Comparison of ENCODE assay signal across 16 cellular contexts in the genomic region with DNA sequence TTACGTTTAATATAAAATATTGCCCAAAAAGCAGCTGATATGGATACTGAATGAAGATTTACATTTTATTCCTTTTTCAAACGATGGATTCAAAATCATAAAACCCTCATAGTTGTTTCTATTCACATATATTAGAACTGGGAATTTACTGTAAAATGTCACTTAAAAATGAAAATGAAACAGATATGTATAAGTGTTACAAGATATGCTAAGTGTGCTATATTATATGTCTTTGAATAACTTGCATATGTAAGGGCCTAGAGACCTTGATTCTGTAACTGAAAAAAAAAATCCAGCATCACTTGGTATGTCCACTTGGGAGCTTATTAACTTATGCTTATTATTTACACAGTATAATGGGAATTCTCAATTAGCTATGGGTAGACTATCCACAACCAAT. TPM values are rescaled to one million over a fixed set of nuclear protein-coding genes. Genes with fewer than 3 reads are reported as not detected.
DNase-seq lines count a peak whose midpoint lies in the region; ATAC-seq, FAIRE-seq and TF ChIP-seq lines count a peak whose summit lies in the region.
"Had no signal": no experiment of that assay in that cellular context is flagged by ENCODE, and none has a peak within 500 bp of the region (broad histone marks: within the 10 kb centered on the region; RNA-seq: fewer than 3 reads in every experiment).

No MANE protein-coding gene starts in this region.

- no peak overlapping the region for H3K4me3 Mint-ChIP-seq in activated T-cell treated with anti-CD3 and anti-CD28 coated beads, Interleukin-2, amount 50 U/mL, for 24 hours
- no peak overlapping the region for H3K4me3 Mint-ChIP-seq in effector memory CD8-positive, alpha-beta T cell
- H3K4me3 Mint-ChIP-seq in type B pancreatic cell, result no peak overlapping the region
- H3K4me3 Mint-ChIP-seq: CD14-positive monocyte; CD4-positive, alpha-beta memory T cell; GM23338 had no signal

- peaks cover 72% of the 10 kb centered on the region for H3K36me3 Mint-ChIP-seq in activated T-cell treated with anti-CD3 and anti-CD28 coated beads, Interleukin-2, amount 50 U/mL, for 24 hours (ENCODE audit: low read depth)
- H3K36me3 Mint-ChIP-seq in effector memory CD8-positive, alpha-beta T cell (ENCODE audit: insufficient read depth), result peaks cover 4% of the 10 kb centered on the region
- H3K36me3 Mint-ChIP-seq in type B pancreatic cell, result peaks cover 41% of the 10 kb centered on the region

- no peak for TF ChIP-seq CTCF in type B pancreatic cell (conservative IDR thresholded peaks at IDR 0.05)

- ATAC-seq in effector memory CD8-positive, alpha-beta T cell (replicated peaks), result no peak
- ATAC-seq: GM12878, GM23338 had no signal

- H3K27me3 Mint-ChIP-seq in activated T-cell treated with anti-CD3 and anti-CD28 coated beads, Interleukin-2, amount 50 U/mL, for 24 hours, result no peaks in the 10 kb centered on the region
- no peaks in the 10 kb centered on the region for H3K27me3 Mint-ChIP-seq in effector memory CD8-positive, alpha-beta T cell
- no peaks in the 10 kb centered on the region for H3K27me3 Mint-ChIP-seq in type B pancreatic cell
- H3K27me3 Mint-ChIP-seq: CD4-positive, alpha-beta memory T cell had no signal

- H3K4me1 Mint-ChIP-seq in activated T-cell treated with anti-CD3 and anti-CD28 coated beads, Interleukin-2, amount 50 U/mL, for 24 hours (ENCODE audit: low read depth), result peaks cover 41% of the 10 kb centered on the region
- H3K4me1 Mint-ChIP-seq in effector memory CD8-positive, alpha-beta T cell (ENCODE audit: low read depth in 2 of 2), result peaks cover 22 to 25% of the 10 kb centered on the region in 2 donors
- H3K4me1 Mint-ChIP-seq in type B pancreatic cell (ENCODE audit: unreplicated experiment), result no peaks in the 10 kb centered on the region

- no peaks in the 10 kb centered on the region for H3K9me3 Mint-ChIP-seq in activated T-cell treated with anti-CD3 and anti-CD28 coated beads, Interleukin-2, amount 50 U/mL, for 24 hours
- H3K9me3 Mint-ChIP-seq in effector memory CD8-positive, alpha-beta T cell, result no peaks in the 10 kb centered on the region
- peaks cover 5% of the 10 kb centered on the region for H3K9me3 Mint-ChIP-seq in type B pancreatic cell
- H3K9me3 Mint-ChIP-seq: GM23338 had no signal

- FAIRE-seq in G401.6 (lab: Jason Lieb, UNC), result peak; percentile 33
- FAIRE-seq: GM12878, H54 had no signal

- DNase-seq in activated T-cell treated with anti-CD3 and anti-CD28 coated beads, Interleukin-2, amount 50 U/mL, for 24 hours, result no peak
- no peak for DNase-seq in activated T-cell treated with anti-CD3 and anti-CD28 coated beads, Interleukin-2, amount 50 U/mL, for 48 hours
- peak; percentile 44 for DNase-seq in NCI-H69 (lab: John Stamatoyannopoulos, UW)
- DNase-seq in effector memory CD8-positive, alpha-beta T cell, result no peak
- no peak for DNase-seq in COLO668 (lab: John Stamatoyannopoulos, UW; ENCODE audit: unreplicated experiment)
- no peak for DNase-seq in SIG-M5 (lab: John Stamatoyannopoulos, UW)
- DNase-seq in type B pancreatic cell (ENCODE audit: extremely low spot score, unreplicated experiment), result no peak
- DNase-seq: Calu3; CD4-positive, alpha-beta memory T cell; DMS79 treated with DMSO at 0.1 percent for 48 hours; HCEC 1CT had no signal

- peak overlapping the region; percentile 71 for H3K27ac Mint-ChIP-seq in activated T-cell treated with anti-CD3 and anti-CD28 coated beads, Interleukin-2, amount 50 U/mL, for 24 hours
- peak overlapping the region; percentile 23 to 31 for H3K27ac Mint-ChIP-seq in effector memory CD8-positive, alpha-beta T cell
- no peak overlapping the region for H3K27ac Mint-ChIP-seq in type B pancreatic cell
- H3K27ac Mint-ChIP-seq: CD14-positive monocyte, GM23338 had no signal

RNA-seq across cellular contexts. Expression of gene RFX3, which starts 43.2 kb away (rescaled TPM):
- total RNA-seq in type B pancreatic cell (ENCODE audit: low replicate concordance), result 22.4 and 42.5 TPM in 2 replicates
